ENCODE assay signal across 14 cellular contexts in the genomic region with DNA sequence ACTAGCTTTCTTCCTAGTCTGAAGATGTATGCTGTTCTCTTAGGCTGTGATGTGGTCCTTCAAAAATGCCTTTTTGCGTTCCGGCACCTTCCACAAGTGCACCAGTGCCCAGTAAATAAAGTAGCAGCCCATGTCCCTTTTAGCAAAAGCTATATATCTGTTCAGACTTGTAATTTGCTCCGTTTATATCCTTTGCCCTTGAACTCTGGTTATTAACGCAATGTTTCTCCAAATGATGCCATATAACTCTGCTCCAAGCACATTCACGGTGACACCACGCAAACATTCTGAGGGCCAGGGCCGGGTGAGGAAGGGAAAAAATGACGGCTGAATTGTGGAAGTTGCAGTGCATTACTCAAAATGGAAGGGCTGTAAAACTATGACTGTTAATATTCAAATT.
"Had no signal": no experiment of that assay in that cellular context is flagged by ENCODE, and none has a peak within 500 bp of the region (broad histone marks: within the 10 kb centered on the region; RNA-seq: fewer than 3 reads in every experiment).

No MANE protein-coding gene starts in this region.

- DNase-seq: activated CD8-positive, alpha-beta memory T cell treated with anti-CD3 and anti-CD28 coated beads, Interleukin-2, amount 10 ng/mL, durations not matched to agents 7 days and 5 days; activated effector memory CD4-positive, alpha-beta T cell treated with Interleukin-2 at 50 U/mL for 16 hours; activated T-cell treated with anti-CD3 and anti-CD28 coated beads, Interleukin-2, amount 50 U/mL, for 24 hours; brain microvascular endothelial cell; cerebellar nuclear complex; hippocampal formation; mesendoderm; retina; SIG-M5; stimulated activated CD4-positive, alpha-beta T cell treated with anti-CD3 and anti-CD28 coated beads, Interleukin-1b, Interleukin-23, amount 100 ng/mL, for 48 hours; stimulated activated naive B cell treated with anti-CD40 and anti-IgM and Interleukin-4, amounts not matched to agents 10 μg/mL and 1 μg/mL and 100 μg/mL, for 72 hours; T-helper 2 cell had no signal

- H3K9me3 ChIP-seq: suprapubic skin had no signal

- H3K36me3 ChIP-seq: brain microvascular endothelial cell, suprapubic skin had no signal

- ATAC-seq: activated CD8-positive, alpha-beta memory T cell treated with anti-CD3 and anti-CD28 coated beads, Interleukin-2, amount 10 ng/mL, durations not matched to agents 7 days and 5 days; stimulated activated naive B cell treated with anti-CD40 and anti-IgM and Interleukin-4, amounts not matched to agents 10 μg/mL and 1 μg/mL and 100 μg/mL, for 72 hours had no signal

- H3K27me3 ChIP-seq: brain microvascular endothelial cell had no signal

- H3K4me3 ChIP-seq: smooth muscle cell, suprapubic skin had no signal

- H3K27ac ChIP-seq: brain microvascular endothelial cell had no signal

- H3K4me2 ChIP-seq: smooth muscle cell had no signal
